1 cellular context compared by ENCODE assay signal in the genomic region with DNA sequence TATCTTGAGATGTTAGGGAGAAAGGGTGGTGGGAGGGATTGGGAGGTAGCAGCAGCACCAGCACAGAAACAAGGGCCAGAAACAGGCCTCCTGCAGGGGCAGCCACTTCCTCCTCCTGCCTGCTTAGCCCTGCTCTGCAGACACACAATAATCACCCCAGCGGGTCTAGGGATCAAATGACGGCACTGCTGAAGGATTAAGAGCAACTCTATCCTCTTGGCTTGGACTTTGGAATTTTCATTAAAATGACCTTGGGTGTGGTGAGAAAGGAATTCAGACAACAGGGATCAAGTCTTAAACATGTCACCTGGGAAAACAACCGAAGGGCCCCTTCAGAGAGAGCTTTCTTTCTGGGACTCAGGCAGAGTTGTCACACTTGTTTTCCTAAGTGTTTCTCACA.
A peak's percentile ranks its signal among the peaks of the same experiment; 100 is the strongest.
TF ChIP-seq lines count a peak whose summit lies in the region.

No MANE protein-coding gene starts in this region.

TF ChIP-seq in HepG2, 621 proteins besides CTCF, POLR2A, EP300 and RAD21 (continued from another document and continues in another):
- TF ChIP-seq, protein P1, sequence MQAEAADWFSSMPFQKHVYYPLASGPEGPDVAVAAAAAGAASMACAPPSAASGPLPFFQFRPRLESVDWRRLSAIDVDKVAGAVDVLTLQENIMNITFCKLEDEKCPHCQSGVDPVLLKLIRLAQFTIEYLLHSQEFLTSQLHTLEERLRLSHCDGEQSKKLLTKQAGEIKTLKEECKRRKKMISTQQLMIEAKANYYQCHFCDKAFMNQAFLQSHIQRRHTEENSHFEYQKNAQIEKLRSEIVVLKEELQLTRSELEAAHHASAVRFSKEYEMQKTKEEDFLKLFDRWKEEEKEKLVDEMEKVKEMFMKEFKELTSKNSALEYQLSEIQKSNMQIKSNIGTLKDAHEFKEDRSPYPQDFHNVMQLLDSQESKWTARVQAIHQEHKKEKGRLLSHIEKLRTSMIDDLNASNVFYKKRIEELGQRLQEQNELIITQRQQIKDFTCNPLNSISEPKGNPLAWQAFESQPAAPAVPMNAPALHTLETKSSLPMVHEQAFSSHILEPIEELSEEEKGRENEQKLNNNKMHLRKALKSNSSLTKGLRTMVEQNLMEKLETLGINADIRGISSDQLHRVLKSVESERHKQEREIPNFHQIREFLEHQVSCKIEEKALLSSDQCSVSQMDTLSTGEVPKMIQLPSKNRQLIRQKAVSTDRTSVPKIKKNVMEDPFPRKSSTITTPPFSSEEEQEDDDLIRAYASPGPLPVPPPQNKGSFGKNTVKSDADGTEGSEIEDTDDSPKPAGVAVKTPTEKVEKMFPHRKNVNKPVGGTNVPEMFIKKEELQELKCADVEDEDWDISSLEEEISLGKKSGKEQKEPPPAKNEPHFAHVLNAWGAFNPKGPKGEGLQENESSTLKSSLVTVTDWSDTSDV (CRISPR knock-in tag; IDR thresholded peaks at IDR 0.05) = no peak
- TF ChIP-seq ZNF510 (CRISPR knock-in tag; IDR thresholded peaks at IDR 0.05; ENCODE audit: low read depth) = no peak
- TF ChIP-seq BORCS8-MEF2B (CRISPR knock-in tag; IDR thresholded peaks at IDR 0.05) = no peak
- no peak for TF ChIP-seq ARID2 (CRISPR knock-in tag; IDR thresholded peaks at IDR 0.05; ENCODE audit: borderline replicate concordance)
- TF ChIP-seq PHF20 (CRISPR knock-in tag; IDR thresholded peaks at IDR 0.05) = no peak
- TF ChIP-seq ZMYM2 (CRISPR knock-in tag; IDR thresholded peaks at IDR 0.05) = no peak
- TF ChIP-seq, protein P2, sequence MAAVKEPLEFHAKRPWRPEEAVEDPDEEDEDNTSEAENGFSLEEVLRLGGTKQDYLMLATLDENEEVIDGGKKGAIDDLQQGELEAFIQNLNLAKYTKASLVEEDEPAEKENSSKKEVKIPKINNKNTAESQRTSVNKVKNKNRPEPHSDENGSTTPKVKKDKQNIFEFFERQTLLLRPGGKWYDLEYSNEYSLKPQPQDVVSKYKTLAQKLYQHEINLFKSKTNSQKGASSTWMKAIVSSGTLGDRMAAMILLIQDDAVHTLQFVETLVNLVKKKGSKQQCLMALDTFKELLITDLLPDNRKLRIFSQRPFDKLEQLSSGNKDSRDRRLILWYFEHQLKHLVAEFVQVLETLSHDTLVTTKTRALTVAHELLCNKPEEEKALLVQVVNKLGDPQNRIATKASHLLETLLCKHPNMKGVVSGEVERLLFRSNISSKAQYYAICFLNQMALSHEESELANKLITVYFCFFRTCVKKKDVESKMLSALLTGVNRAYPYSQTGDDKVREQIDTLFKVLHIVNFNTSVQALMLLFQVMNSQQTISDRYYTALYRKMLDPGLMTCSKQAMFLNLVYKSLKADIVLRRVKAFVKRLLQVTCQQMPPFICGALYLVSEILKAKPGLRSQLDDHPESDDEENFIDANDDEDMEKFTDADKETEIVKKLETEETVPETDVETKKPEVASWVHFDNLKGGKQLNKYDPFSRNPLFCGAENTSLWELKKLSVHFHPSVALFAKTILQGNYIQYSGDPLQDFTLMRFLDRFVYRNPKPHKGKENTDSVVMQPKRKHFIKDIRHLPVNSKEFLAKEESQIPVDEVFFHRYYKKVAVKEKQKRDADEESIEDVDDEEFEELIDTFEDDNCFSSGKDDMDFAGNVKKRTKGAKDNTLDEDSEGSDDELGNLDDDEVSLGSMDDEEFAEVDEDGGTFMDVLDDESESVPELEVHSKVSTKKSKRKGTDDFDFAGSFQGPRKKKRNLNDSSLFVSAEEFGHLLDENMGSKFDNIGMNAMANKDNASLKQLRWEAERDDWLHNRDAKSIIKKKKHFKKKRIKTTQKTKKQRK (IDR thresholded peaks at IDR 0.05; ENCODE audit: low read length) = no peak
- TF ChIP-seq ZC3H4 (CRISPR knock-in tag; IDR thresholded peaks at IDR 0.05; ENCODE audit: borderline replicate concordance) = no peak
- TF ChIP-seq ZNF264 (CRISPR knock-in tag; IDR thresholded peaks at IDR 0.05) = no peak
- TF ChIP-seq, protein P3, sequence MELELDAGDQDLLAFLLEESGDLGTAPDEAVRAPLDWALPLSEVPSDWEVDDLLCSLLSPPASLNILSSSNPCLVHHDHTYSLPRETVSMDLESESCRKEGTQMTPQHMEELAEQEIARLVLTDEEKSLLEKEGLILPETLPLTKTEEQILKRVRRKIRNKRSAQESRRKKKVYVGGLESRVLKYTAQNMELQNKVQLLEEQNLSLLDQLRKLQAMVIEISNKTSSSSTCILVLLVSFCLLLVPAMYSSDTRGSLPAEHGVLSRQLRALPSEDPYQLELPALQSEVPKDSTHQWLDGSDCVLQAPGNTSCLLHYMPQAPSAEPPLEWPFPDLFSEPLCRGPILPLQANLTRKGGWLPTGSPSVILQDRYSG (CRISPR knock-in tag; IDR thresholded peaks at IDR 0.05) = no peak
- no peak for TF ChIP-seq HMG20A (CRISPR knock-in tag; IDR thresholded peaks at IDR 0.05; ENCODE audit: borderline replicate concordance)
- TF ChIP-seq, protein P4, sequence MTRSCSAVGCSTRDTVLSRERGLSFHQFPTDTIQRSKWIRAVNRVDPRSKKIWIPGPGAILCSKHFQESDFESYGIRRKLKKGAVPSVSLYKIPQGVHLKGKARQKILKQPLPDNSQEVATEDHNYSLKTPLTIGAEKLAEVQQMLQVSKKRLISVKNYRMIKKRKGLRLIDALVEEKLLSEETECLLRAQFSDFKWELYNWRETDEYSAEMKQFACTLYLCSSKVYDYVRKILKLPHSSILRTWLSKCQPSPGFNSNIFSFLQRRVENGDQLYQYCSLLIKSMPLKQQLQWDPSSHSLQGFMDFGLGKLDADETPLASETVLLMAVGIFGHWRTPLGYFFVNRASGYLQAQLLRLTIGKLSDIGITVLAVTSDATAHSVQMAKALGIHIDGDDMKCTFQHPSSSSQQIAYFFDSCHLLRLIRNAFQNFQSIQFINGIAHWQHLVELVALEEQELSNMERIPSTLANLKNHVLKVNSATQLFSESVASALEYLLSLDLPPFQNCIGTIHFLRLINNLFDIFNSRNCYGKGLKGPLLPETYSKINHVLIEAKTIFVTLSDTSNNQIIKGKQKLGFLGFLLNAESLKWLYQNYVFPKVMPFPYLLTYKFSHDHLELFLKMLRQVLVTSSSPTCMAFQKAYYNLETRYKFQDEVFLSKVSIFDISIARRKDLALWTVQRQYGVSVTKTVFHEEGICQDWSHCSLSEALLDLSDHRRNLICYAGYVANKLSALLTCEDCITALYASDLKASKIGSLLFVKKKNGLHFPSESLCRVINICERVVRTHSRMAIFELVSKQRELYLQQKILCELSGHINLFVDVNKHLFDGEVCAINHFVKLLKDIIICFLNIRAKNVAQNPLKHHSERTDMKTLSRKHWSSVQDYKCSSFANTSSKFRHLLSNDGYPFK (CRISPR knock-in tag; IDR thresholded peaks at IDR 0.05; ENCODE audit: borderline replicate concordance) = no peak
- no peak for TF ChIP-seq ZNF672 (CRISPR knock-in tag; IDR thresholded peaks at IDR 0.05)
- no peak for TF ChIP-seq SNAPC2 (CRISPR knock-in tag; IDR thresholded peaks at IDR 0.05)
- TF ChIP-seq, protein P5, sequence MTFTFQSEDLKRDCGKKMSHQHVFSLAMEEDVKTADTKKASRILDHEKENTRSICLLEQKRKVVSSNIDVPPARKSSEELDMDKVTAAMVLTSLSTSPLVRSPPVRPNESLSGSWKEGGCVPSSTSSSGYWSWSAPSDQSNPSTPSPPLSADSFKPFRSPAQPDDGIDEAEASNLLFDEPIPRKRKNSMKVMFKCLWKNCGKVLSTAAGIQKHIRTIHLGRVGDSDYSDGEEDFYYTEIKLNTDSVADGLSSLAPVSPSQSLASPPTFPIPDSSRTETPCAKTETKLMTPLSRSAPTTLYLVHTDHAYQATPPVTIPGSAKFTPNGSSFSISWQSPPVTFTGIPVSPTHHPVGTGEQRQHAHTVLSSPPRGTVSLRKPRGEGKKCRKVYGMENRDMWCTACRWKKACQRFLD (CRISPR knock-in tag; IDR thresholded peaks at IDR 0.05; ENCODE audit: borderline replicate concordance) = no peak
- TF ChIP-seq DNMT3B (CRISPR knock-in tag; conservative IDR thresholded peaks at IDR 0.05) = no peak
- no peak for TF ChIP-seq ZNF546 (CRISPR knock-in tag; conservative IDR thresholded peaks at IDR 0.05)
- TF ChIP-seq, protein P6, sequence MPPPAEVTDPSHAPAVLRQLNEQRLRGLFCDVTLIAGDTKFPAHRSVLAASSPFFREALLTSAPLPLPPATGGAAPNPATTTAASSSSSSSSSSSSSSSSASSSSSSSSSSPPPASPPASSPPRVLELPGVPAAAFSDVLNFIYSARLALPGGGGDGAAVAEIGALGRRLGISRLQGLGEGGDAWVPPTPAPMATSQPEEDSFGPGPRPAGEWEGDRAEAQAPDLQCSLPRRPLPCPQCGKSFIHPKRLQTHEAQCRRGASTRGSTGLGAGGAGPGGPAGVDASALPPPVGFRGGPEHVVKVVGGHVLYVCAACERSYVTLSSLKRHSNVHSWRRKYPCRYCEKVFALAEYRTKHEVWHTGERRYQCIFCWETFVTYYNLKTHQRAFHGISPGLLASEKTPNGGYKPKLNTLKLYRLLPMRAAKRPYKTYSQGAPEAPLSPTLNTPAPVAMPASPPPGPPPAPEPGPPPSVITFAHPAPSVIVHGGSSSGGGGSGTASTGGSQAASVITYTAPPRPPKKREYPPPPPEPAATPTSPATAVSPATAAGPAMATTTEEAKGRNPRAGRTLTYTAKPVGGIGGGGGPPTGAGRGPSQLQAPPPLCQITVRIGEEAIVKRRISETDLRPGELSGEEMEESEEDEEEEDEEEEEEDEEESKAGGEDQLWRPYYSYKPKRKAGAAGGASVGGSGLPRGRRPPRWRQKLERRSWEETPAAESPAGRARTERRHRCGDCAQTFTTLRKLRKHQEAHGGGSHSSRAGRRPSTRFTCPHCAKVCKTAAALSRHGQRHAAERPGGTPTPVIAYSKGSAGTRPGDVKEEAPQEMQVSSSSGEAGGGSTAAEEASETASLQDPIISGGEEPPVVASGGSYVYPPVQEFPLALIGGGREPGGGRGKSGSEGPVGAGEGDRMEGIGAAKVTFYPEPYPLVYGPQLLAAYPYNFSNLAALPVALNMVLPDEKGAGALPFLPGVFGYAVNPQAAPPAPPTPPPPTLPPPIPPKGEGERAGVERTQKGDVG (CRISPR knock-in tag; IDR thresholded peaks at IDR 0.05; ENCODE audit: borderline replicate concordance) = no peak
- TF ChIP-seq JUND (CRISPR knock-in tag; IDR thresholded peaks at IDR 0.05) = no peak
- TF ChIP-seq NCOA1 (CRISPR knock-in tag; IDR thresholded peaks at IDR 0.05) = no peak
- TF ChIP-seq NFE2L1 (CRISPR knock-in tag; IDR thresholded peaks at IDR 0.05; ENCODE audit: borderline replicate concordance) = no peak
- TF ChIP-seq, protein P7, sequence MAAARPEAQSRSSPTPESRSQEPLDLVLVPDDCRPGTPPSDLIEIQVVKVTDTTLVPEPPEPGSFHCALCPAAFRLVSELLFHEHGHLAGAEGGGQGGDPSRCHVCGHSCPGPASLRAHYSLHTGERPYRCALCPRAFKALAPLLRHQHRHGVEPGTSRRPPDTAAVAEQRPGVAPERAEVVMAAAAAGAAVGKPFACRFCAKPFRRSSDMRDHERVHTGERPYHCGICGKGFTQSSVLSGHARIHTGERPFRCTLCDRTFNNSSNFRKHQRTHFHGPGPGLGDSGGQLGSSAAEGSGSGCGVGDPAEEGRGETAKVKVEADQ (CRISPR knock-in tag; IDR thresholded peaks at IDR 0.05; ENCODE audit: borderline replicate concordance) = no peak
- TF ChIP-seq SP5 (CRISPR knock-in tag; IDR thresholded peaks at IDR 0.05; ENCODE audit: borderline replicate concordance, low read depth) = no peak
- no peak for TF ChIP-seq ATF7 (IDR thresholded peaks at IDR 0.05)
- TF ChIP-seq ATF7 (CRISPR knock-in tag; IDR thresholded peaks at IDR 0.05) = no peak
- no peak for TF ChIP-seq ARNT2 (CRISPR knock-in tag; IDR thresholded peaks at IDR 0.05; ENCODE audit: low read depth)
- TF ChIP-seq HDAC2 (CRISPR knock-in tag; IDR thresholded peaks at IDR 0.05) = peak; percentile 30; the same call in 1 of the 2 replicates
- no peak for TF ChIP-seq SNRNP70 (IDR thresholded peaks at IDR 0.05; ENCODE audit: low read depth, low read length)
- TF ChIP-seq KDM4B (CRISPR knock-in tag; IDR thresholded peaks at IDR 0.05) = no peak
- no peak for TF ChIP-seq ZNF33B (CRISPR knock-in tag; IDR thresholded peaks at IDR 0.05)
- TF ChIP-seq ZSCAN31 (CRISPR knock-in tag; IDR thresholded peaks at IDR 0.05; ENCODE audit: low read depth) = no peak
- no peak for TF ChIP-seq MBNL3 (CRISPR knock-in tag; conservative IDR thresholded peaks at IDR 0.05)
- no peak for TF ChIP-seq CBX1 (IDR thresholded peaks at IDR 0.05; ENCODE audit: low read depth)
- TF ChIP-seq, protein P8, sequence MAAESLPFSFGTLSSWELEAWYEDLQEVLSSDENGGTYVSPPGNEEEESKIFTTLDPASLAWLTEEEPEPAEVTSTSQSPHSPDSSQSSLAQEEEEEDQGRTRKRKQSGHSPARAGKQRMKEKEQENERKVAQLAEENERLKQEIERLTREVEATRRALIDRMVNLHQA (CRISPR knock-in tag; IDR thresholded peaks at IDR 0.05) = no peak
- TF ChIP-seq, protein P9, sequence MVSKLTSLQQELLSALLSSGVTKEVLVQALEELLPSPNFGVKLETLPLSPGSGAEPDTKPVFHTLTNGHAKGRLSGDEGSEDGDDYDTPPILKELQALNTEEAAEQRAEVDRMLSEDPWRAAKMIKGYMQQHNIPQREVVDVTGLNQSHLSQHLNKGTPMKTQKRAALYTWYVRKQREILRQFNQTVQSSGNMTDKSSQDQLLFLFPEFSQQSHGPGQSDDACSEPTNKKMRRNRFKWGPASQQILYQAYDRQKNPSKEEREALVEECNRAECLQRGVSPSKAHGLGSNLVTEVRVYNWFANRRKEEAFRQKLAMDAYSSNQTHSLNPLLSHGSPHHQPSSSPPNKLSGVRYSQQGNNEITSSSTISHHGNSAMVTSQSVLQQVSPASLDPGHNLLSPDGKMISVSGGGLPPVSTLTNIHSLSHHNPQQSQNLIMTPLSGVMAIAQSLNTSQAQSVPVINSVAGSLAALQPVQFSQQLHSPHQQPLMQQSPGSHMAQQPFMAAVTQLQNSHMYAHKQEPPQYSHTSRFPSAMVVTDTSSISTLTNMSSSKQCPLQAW (CRISPR knock-in tag; IDR thresholded peaks at IDR 0.05) = no peak
- TF ChIP-seq PHF21A (CRISPR knock-in tag; IDR thresholded peaks at IDR 0.05) = 0 out of 2 replicates have a peak, but pooled peaks have one; percentile 12
- no peak for TF ChIP-seq ZNF12 (CRISPR knock-in tag; IDR thresholded peaks at IDR 0.05)
- TF ChIP-seq, protein P10, sequence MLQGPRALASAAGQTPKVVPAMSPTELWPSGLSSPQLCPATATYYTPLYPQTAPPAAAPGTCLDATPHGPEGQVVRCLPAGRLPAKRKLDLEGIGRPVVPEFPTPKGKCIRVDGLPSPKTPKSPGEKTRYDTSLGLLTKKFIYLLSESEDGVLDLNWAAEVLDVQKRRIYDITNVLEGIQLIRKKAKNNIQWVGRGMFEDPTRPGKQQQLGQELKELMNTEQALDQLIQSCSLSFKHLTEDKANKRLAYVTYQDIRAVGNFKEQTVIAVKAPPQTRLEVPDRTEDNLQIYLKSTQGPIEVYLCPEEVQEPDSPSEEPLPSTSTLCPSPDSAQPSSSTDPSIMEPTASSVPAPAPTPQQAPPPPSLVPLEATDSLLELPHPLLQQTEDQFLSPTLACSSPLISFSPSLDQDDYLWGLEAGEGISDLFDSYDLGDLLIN (CRISPR knock-in tag; IDR thresholded peaks at IDR 0.05; ENCODE audit: borderline replicate concordance) = no peak
- TF ChIP-seq SALL1 (CRISPR knock-in tag; IDR thresholded peaks at IDR 0.05) = peak; percentile 42
- TF ChIP-seq PLRG1 (conservative IDR thresholded peaks at IDR 0.05) = no peak
- 0 out of 2 replicates have a peak, but pooled peaks have one; percentile 31 for TF ChIP-seq HDAC1 (CRISPR knock-in tag; IDR thresholded peaks at IDR 0.05)
